22 cellular contexts compared by ENCODE assay signal in the genomic region with DNA sequence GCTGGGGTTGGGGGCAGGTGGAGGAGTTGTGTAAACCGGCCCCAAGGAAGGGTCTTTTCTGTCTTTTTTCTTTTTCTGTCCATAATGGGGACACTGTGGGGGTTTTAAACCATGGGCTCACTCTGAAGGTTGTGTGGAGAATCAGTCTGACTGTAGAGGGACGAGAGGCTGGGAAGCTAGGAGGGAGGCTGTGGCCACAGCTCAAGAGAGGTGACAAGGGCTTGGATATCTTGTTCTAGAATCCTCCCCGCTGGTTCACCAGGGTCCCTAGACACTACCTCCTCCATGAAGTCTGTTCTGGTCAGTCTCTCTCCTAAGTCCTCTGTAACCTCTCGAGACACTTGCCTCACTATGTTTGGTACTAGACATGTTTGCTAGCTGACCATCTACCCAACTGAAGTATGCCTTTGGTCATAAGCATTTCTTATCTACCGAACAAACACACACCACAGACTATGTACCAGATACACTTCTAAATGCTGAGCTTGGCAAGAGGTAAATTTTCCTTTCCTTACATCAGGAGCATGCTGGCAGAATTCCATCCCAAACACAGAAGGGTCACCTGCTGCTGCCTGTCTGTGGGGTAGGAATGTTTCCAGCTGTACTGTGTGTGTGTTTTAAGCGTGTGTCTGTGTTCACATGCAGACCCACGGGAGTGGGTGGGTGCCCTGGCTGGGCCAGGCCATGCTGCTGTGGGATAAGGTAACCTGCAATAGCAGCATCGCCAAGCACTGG.
DNase-seq lines count a peak whose midpoint lies in the region; ATAC-seq and TF ChIP-seq lines count a peak whose summit lies in the region.
"Had no signal": no experiment of that assay in that cellular context is flagged by ENCODE, and none has a peak within 500 bp of the region (broad histone marks: within the 10 kb centered on the region; RNA-seq: fewer than 3 reads in every experiment).

No MANE protein-coding gene starts in this region.

- WGBS in right lobe of liver (ENCODE audit: insufficient coverage, low coverage, low lambda C conversion rate, missing lambda C conversion rate), result 57% methylated on average over 3 of the region's 8 CpGs

- no peak overlapping the region for H3K27ac Mint-ChIP-seq in stimulated activated naive B cell treated with anti-CD40 and anti-IgM and Interleukin-4, amounts not matched to agents 10 μg/mL and 1 μg/mL and 100 μg/mL, for 72 hours
- H3K27ac Mint-ChIP-seq: activated naive CD8-positive, alpha-beta T cell treated with anti-CD3 and anti-CD28 coated beads for 36 hours; activated T-helper 17 cell treated with anti-CD3 and anti-CD28 coated beads, Interleukin-2, amount 50 U/mL, for 72 hours had no signal

- H3K9me3 Mint-ChIP-seq in stimulated activated naive B cell treated with anti-CD40 and anti-IgM and Interleukin-4, amounts not matched to agents 10 μg/mL and 1 μg/mL and 100 μg/mL, for 72 hours, result no peaks in the 10 kb centered on the region
- H3K9me3 Mint-ChIP-seq: activated naive CD8-positive, alpha-beta T cell treated with anti-CD3 and anti-CD28 coated beads for 36 hours; activated T-helper 17 cell treated with anti-CD3 and anti-CD28 coated beads, Interleukin-2, amount 50 U/mL, for 72 hours had no signal

- no peak overlapping the region for H3K4me3 Mint-ChIP-seq in stimulated activated naive B cell treated with anti-CD40 and anti-IgM and Interleukin-4, amounts not matched to agents 10 μg/mL and 1 μg/mL and 100 μg/mL, for 72 hours
- H3K4me3 Mint-ChIP-seq: activated naive CD8-positive, alpha-beta T cell treated with anti-CD3 and anti-CD28 coated beads for 36 hours; activated T-helper 17 cell treated with anti-CD3 and anti-CD28 coated beads, Interleukin-2, amount 50 U/mL, for 72 hours; T-helper 17 cell had no signal

- H3K27ac ChIP-seq in VCaP, result peak overlapping the region; percentile 65
- no peak overlapping the region for H3K27ac ChIP-seq in right lobe of liver
- peak overlapping the region; percentile 41 for H3K27ac ChIP-seq in subcutaneous abdominal adipose tissue (ENCODE audit: low read depth, low read length)
- no peak overlapping the region for H3K27ac ChIP-seq in ascending aorta
- H3K27ac ChIP-seq in substantia nigra (ENCODE audit: low read depth, low read length, poor library complexity, severe bottlenecking), result no peak overlapping the region
- H3K27ac ChIP-seq: brain microvascular endothelial cell, KMS-11, Peyer's patch, SJSA1, thoracic aorta had no signal

- H3K27me3 ChIP-seq in right lobe of liver (no peaks in the 10 kb centered on the region), subcutaneous abdominal adipose tissue (ENCODE audit: control insufficient read depth in 5 of 5, insufficient read depth in 4 of 5, low read length in 5 of 5) (peaks cover 0 to 6% (median 3%) of the 10 kb centered on the region in 5 donors), ascending aorta (no peaks in the 10 kb centered on the region)
- H3K27me3 ChIP-seq: brain microvascular endothelial cell, heart right ventricle, Peyer's patch, sigmoid colon, SJSA1 had no signal

- no peaks in the 10 kb centered on the region for H3K36me3 ChIP-seq in right lobe of liver
- peaks cover 0 to 5% (median 0%) of the 10 kb centered on the region in 5 donors for H3K36me3 ChIP-seq in subcutaneous abdominal adipose tissue (ENCODE audit: control insufficient read depth in 5 of 5, insufficient read depth in 5 of 5, low read length in 5 of 5)
- H3K36me3 ChIP-seq in ascending aorta, result no peaks in the 10 kb centered on the region
- H3K36me3 ChIP-seq: brain microvascular endothelial cell, HAP-1, sigmoid colon, SJSA1, thoracic aorta had no signal

- peaks cover 12 to 14% of the 10 kb centered on the region in 2 donors for H3K27me3 Mint-ChIP-seq in stimulated activated naive B cell treated with anti-CD40 and anti-IgM and Interleukin-4, amounts not matched to agents 10 μg/mL and 1 μg/mL and 100 μg/mL, for 72 hours
- H3K27me3 Mint-ChIP-seq: activated naive CD8-positive, alpha-beta T cell treated with anti-CD3 and anti-CD28 coated beads for 36 hours; activated T-helper 17 cell treated with anti-CD3 and anti-CD28 coated beads, Interleukin-2, amount 50 U/mL, for 72 hours had no signal

- peaks cover 0 to 47% (median 16%) of the 10 kb centered on the region in 4 donors for H3K4me1 ChIP-seq in right lobe of liver
- peaks cover 3 to 37% (median 10%) of the 10 kb centered on the region in 5 donors for H3K4me1 ChIP-seq in subcutaneous abdominal adipose tissue (ENCODE audit: control insufficient read depth in 5 of 5, insufficient read depth in 5 of 5, low read length in 5 of 5)
- peaks cover 0 to 4% of the 10 kb centered on the region in 2 donors for H3K4me1 ChIP-seq in ascending aorta
- H3K4me1 ChIP-seq: HAP-1, Peyer's patch, SJSA1 had no signal

- H3K36me3 Mint-ChIP-seq in stimulated activated naive B cell treated with anti-CD40 and anti-IgM and Interleukin-4, amounts not matched to agents 10 μg/mL and 1 μg/mL and 100 μg/mL, for 72 hours, result no peaks in the 10 kb centered on the region
- H3K36me3 Mint-ChIP-seq: activated naive CD8-positive, alpha-beta T cell treated with anti-CD3 and anti-CD28 coated beads for 36 hours had no signal

- H3K4me1 Mint-ChIP-seq in stimulated activated naive B cell treated with anti-CD40 and anti-IgM and Interleukin-4, amounts not matched to agents 10 μg/mL and 1 μg/mL and 100 μg/mL, for 72 hours, result no peaks in the 10 kb centered on the region
- H3K4me1 Mint-ChIP-seq: activated T-helper 17 cell treated with anti-CD3 and anti-CD28 coated beads, Interleukin-2, amount 50 U/mL, for 72 hours had no signal

- H3K9me3 ChIP-seq in right lobe of liver (no peaks in the 10 kb centered on the region), subcutaneous abdominal adipose tissue (ENCODE audit: control insufficient read depth in 5 of 5, low read length in 5 of 5) (no peaks in the 10 kb centered on the region), ascending aorta (no peaks in the 10 kb centered on the region)
- H3K9me3 ChIP-seq: HAP-1, heart right ventricle, Peyer's patch, sigmoid colon, SJSA1, thoracic aorta had no signal

- TF ChIP-seq CTCF in LNCaP clone FGC (IDR thresholded peaks at IDR 0.05; ENCODE audit: control insufficient read depth, extremely low read depth, insufficient read depth) (no peak), VCaP (conservative IDR thresholded peaks at IDR 0.05) (no peak), right lobe of liver (IDR thresholded peaks at IDR 0.05) (no peak), ascending aorta (IDR thresholded peaks at IDR 0.05) (no peak)

- H3K4me3 ChIP-seq in LNCaP clone FGC (ENCODE audit: low read depth, low read length) (no peak overlapping the region), right lobe of liver (no peak overlapping the region), subcutaneous abdominal adipose tissue (ENCODE audit: low read depth in 1 of 5, low read length in 5 of 5) (no peak overlapping the region), ascending aorta (no peak overlapping the region)
- H3K4me3 ChIP-seq: HAP-1, heart right ventricle, Peyer's patch, sigmoid colon, SJSA1, thoracic aorta had no signal

- ATAC-seq in right lobe of liver, result peak; percentile 5 to 61 (median 16)
- no peak for ATAC-seq in stimulated activated naive B cell treated with anti-CD40 and anti-IgM and Interleukin-4, amounts not matched to agents 10 μg/mL and 1 μg/mL and 100 μg/mL, for 72 hours (replicated peaks)
- ATAC-seq: activated T-helper 17 cell treated with anti-CD3 and anti-CD28 coated beads, Interleukin-2, amount 50 U/mL, for 72 hours; heart right ventricle; T-helper 17 cell had no signal

- no peak for TF ChIP-seq POLR2A in right lobe of liver (IDR thresholded peaks at IDR 0.05)

- DNase-seq in LNCaP clone FGC (ENCODE audit: low read depth), result peak; percentile 63
- DNase-seq in right lobe of liver, result no peak
- no peak for DNase-seq in stimulated activated naive B cell treated with anti-CD40 and anti-IgM and Interleukin-4, amounts not matched to agents 10 μg/mL and 1 μg/mL and 100 μg/mL, for 72 hours
- no peak for DNase-seq in ascending aorta (ENCODE audit: low spot score in 2 of 2)
- DNase-seq in substantia nigra (lab: John Stamatoyannopoulos, UW), result no peak
- DNase-seq: activated CD4-positive, alpha-beta T cell treated with anti-CD3 and anti-CD28 coated beads, Interleukin-2, amount 50 U/mL, for 1 hour; activated naive CD8-positive, alpha-beta T cell treated with anti-CD3 and anti-CD28 coated beads for 36 hours; AML-193; brain microvascular endothelial cell; heart right ventricle; NCI-H1048; NCI-H345; Peyer's patch; sigmoid colon; T-helper 17 cell had no signal

- intact Hi-C loops in right lobe of liver (cut with DNase I), result no loop called here
- intact Hi-C loops in ascending aorta (cut with DNase I), result no loop called here

- H3K9ac ChIP-seq in subcutaneous abdominal adipose tissue (ENCODE audit: low read length in 5 of 5), result no peak overlapping the region
- H3K9ac ChIP-seq: KMS-11 had no signal

Comparison
In these comparisons a context has a peak if more than half of its experiments do, and no peak if none do; other contexts are left out.
1. H3K27ac ChIP-seq: peak in VCaP (single experiment) and subcutaneous abdominal adipose tissue (single experiment); none in right lobe of liver (0 of 3), ascending aorta (0 of 2) and substantia nigra (single experiment).
2. ATAC-seq: peak in right lobe of liver (4 of 4); none in stimulated activated naive B cell treated with anti-CD40 and anti-IgM and Interleukin-4, amounts not matched to agents 10 μg/mL and 1 μg/mL and 100 μg/mL, for 72 hours (0 of 2).